Comparison of ENCODE assay signal across 1 cellular context in genomic region chr6:134628154-134628553, GRCh38.
TF ChIP-seq lines count a peak whose summit lies in the region.

No MANE protein-coding gene starts in this region.

TF ChIP-seq in HCT116, 20 proteins besides CTCF, POLR2A, EP300 and RAD21 (continued from another document):
- TF ChIP-seq ATF3 (IDR thresholded peaks at IDR 0.05) (no peak), REST (IDR thresholded peaks at IDR 0.05; ENCODE audit: low read depth) (no peak), POLR2AphosphoS5 (IDR thresholded peaks at IDR 0.05; ENCODE audit: low read depth, low read length) (no peak), EGR1 (IDR thresholded peaks at IDR 0.05; ENCODE audit: low read depth) (no peak)
